24 cellular contexts compared by ENCODE assay signal in genomic region chr1:60859111-60859510, GRCh38.
"Had no signal": no experiment of that assay in that cellular context is flagged by ENCODE, and none has a peak within 500 bp of the region (broad histone marks: within the 10 kb centered on the region; RNA-seq: fewer than 3 reads in every experiment).

No MANE protein-coding gene starts in this region.

- H3K4me3 Mint-ChIP-seq: dendritic cell treated with granulocyte-macrophage colony-stimulating factor and Interleukin-4, amounts not matched to agents 40 ng/mL and 50 ng/mL, for 4 days; effector memory CD8-positive, alpha-beta T cell; endodermal cell; mesothelial cell of epicardium; naive B cell had no signal

- H3K27me3 ChIP-seq: colonic mucosa, esophagus squamous epithelium, gastroesophageal sphincter, heart right ventricle, left lung had no signal

- H3K9me3 ChIP-seq: colonic mucosa, esophagus squamous epithelium, gastroesophageal sphincter, heart right ventricle, left lung, lower lobe of right lung, mucosa of descending colon had no signal

- H3K4me1 ChIP-seq: colonic mucosa, esophagus squamous epithelium, gastroesophageal sphincter, left lung, lower lobe of right lung had no signal

- H3K4me3 ChIP-seq: colonic mucosa, esophagus squamous epithelium, gastroesophageal sphincter, heart right ventricle, left lung, lower lobe of right lung, mucosa of descending colon had no signal

- H3K36me3 ChIP-seq: colonic mucosa, esophagus squamous epithelium, gastroesophageal sphincter, heart right ventricle, left lung, lower lobe of right lung had no signal

- H3K36me3 Mint-ChIP-seq: mesothelial cell of epicardium, naive B cell had no signal

- H3K27ac ChIP-seq: colonic mucosa, epithelial cell of prostate, esophagus squamous epithelium, gastroesophageal sphincter, heart right ventricle, left lung, lower lobe of right lung had no signal

- H3K27me3 Mint-ChIP-seq: dendritic cell treated with granulocyte-macrophage colony-stimulating factor and Interleukin-4, amounts not matched to agents 40 ng/mL and 50 ng/mL, for 4 days; naive B cell had no signal

- H3K9me3 Mint-ChIP-seq: dendritic cell treated with granulocyte-macrophage colony-stimulating factor and Interleukin-4, amounts not matched to agents 40 ng/mL and 50 ng/mL, for 4 days; effector memory CD8-positive, alpha-beta T cell; endodermal cell; mesothelial cell of epicardium; naive B cell had no signal

- FAIRE-seq: endometrium, islet of Langerhans, keratinocyte had no signal

- H3K4me1 Mint-ChIP-seq: naive B cell had no signal

- DNase-seq: colonic mucosa; cortex of kidney; effector CD8-positive, alpha-beta T cell; effector memory CD8-positive, alpha-beta T cell; endodermal cell; erythroblast; esophagus squamous epithelium; foreskin melanocyte; heart right ventricle; hippocampal formation; left cardiac atrium; left lung; left ventricle myocardium superior; lower lobe of right lung; mesenchymal stem cell; mucosa of descending colon; naive B cell had no signal

- H3K27ac Mint-ChIP-seq: dendritic cell treated with granulocyte-macrophage colony-stimulating factor and Interleukin-4, amounts not matched to agents 40 ng/mL and 50 ng/mL, for 4 days; effector memory CD8-positive, alpha-beta T cell; endodermal cell; naive B cell had no signal
